Comparison of ENCODE assay signal across 17 cellular contexts in genomic region chr1:77044133-77044849, GRCh38.
DNase-seq lines count a peak whose midpoint lies in the region; ATAC-seq and TF ChIP-seq lines count a peak whose summit lies in the region.
"Had no signal": no experiment of that assay in that cellular context is flagged by ENCODE, and none has a peak within 500 bp of the region (broad histone marks: within the 10 kb centered on the region; RNA-seq: fewer than 3 reads in every experiment).

No MANE protein-coding gene starts in this region.

- TF ChIP-seq POLR2A in HCT116 (IDR thresholded peaks at IDR 0.05; ENCODE audit: borderline replicate concordance, extremely low read depth, insufficient read depth, insufficient read length) = no peak
- TF ChIP-seq POLR2A in suprapubic skin (IDR thresholded peaks at IDR 0.05) = no peak

- H3K4me3 ChIP-seq in HCT116 (replicated peaks in 1 of 2; ENCODE audit: low read depth in 1 of 2, low read length in 2 of 2) (no peak overlapping the region), suprapubic skin (no peak overlapping the region)
- H3K4me3 ChIP-seq: BLaER1, SK-N-MC, transverse colon had no signal

- BruUV-seq in HCT116 (replicated peaks; lab: Mats Ljungman, UMichigan) = no TSS peak

- DNase-seq in DMS53 (lab: John Stamatoyannopoulos, UW) = peak; percentile 24
- no peak for DNase-seq in DMS53 treated with DMSO at 0.1 percent for 48 hours (lab: John Stamatoyannopoulos, UW; ENCODE audit: unreplicated experiment)
- DNase-seq in HCT116 (ENCODE audit: low read depth, low spot score) = no peak
- peak; percentile 57 for DNase-seq in amniotic epithelial cell (ENCODE audit: low read depth)
- DNase-seq in kidney glomerular epithelial cell (lab: John Stamatoyannopoulos, UW) = peak; percentile 10
- no peak for DNase-seq in stimulated activated naive CD4-positive, alpha-beta T cell treated with Interleukin-2 at 50 U/mL for 16 hours (lab: John Stamatoyannopoulos, UW)
- DNase-seq in suprapubic skin (ENCODE audit: low spot score in 2 of 2) = no peak
- DNase-seq: activated CD4-positive, alpha-beta T cell treated with anti-CD3 and anti-CD28 coated beads, Interleukin-2, amount 50 U/mL, for 1 hour; activated T-cell treated with anti-CD3 and anti-CD28 coated beads, Interleukin-2, amount 50 U/mL, for 4 hours; foreskin melanocyte; H9; NCI-H526 treated with DMSO at 0.1 percent for 48 hours; transverse colon had no signal

- no peak for TF ChIP-seq EP300 in suprapubic skin (IDR thresholded peaks at IDR 0.05)

- H3K79me2 ChIP-seq in HCT116 (ENCODE audit: insufficient read depth, low read length) = no peaks in the 10 kb centered on the region

- H3K27me3 ChIP-seq in HCT116 (ENCODE audit: insufficient read depth, low read length) = no peaks in the 10 kb centered on the region
- peaks cover 2% of the 10 kb centered on the region for H3K27me3 ChIP-seq in suprapubic skin
- H3K27me3 ChIP-seq: BLaER1, transverse colon had no signal

- no peaks in the 10 kb centered on the region for H3K9me3 ChIP-seq in HCT116 (ENCODE audit: control insufficient read depth in 1 of 2, insufficient read depth in 1 of 2, low read depth in 1 of 2, low read length in 2 of 2)
- H3K9me3 ChIP-seq in suprapubic skin = no peaks in the 10 kb centered on the region
- H3K9me3 ChIP-seq: BLaER1, transverse colon had no signal

- TF ChIP-seq CTCF in HCT116 (IDR thresholded peaks at IDR 0.05 in 2 of 3, conservative IDR thresholded peaks at IDR 0.05 in 1 of 3; ENCODE audit: borderline replicate concordance in 1 of 3, insufficient read depth in 1 of 3, low read depth in 2 of 3, low read length in 2 of 3) (no peak), suprapubic skin (IDR thresholded peaks at IDR 0.05) (no peak)

- intact Hi-C loops in HCT116 (cut with micrococcal nuclease) = no loop called here

- POLR2A ChIA-PET in HCT116 (lab: Charles Lee) = no interaction called here

- no peaks in the 10 kb centered on the region for H4K20me1 ChIP-seq in HCT116 (ENCODE audit: insufficient read depth)
- H4K20me1 ChIP-seq: BLaER1 had no signal

- H3K9ac ChIP-seq in HCT116 (ENCODE audit: low read length) = no peak overlapping the region
- H3K9ac ChIP-seq: BLaER1 had no signal

- H2AFZ ChIP-seq in HCT116 (ENCODE audit: low read depth, low read length, poor library complexity, severe bottlenecking) = no peak overlapping the region

- TF ChIP-seq RAD21 in HCT116 (IDR thresholded peaks at IDR 0.05; ENCODE audit: low read depth) = no peak

- no peak overlapping the region for H3K4me2 ChIP-seq in HCT116 (ENCODE audit: low read length)
- H3K4me2 ChIP-seq: BLaER1 had no signal

- CTCF ChIA-PET in HCT116 (lab: Charles Lee) = no interaction called here

- peaks cover 0 to 23% of the 10 kb centered on the region in 2 experiments; a peak in 2 of 4 replicates for H3K4me1 ChIP-seq in HCT116 (ENCODE audit: control insufficient read depth in 1 of 2, insufficient read depth in 2 of 2, low read length in 2 of 2)
- no peaks in the 10 kb centered on the region for H3K4me1 ChIP-seq in suprapubic skin
- H3K4me1 ChIP-seq: transverse colon had no signal

- ATAC-seq in HCT116 = peak; percentile 47; the same call in 1 of the 2 replicates
- no peak for ATAC-seq in GM21576 (IDR thresholded peaks at IDR 0.05; ENCODE audit: unreplicated experiment)
- ATAC-seq: activated T-cell treated with anti-CD3 and anti-CD28 coated beads, Interleukin-2, amount 50 U/mL, for 4 hours had no signal

- 92% methylated on average over 20 of the region's 20 CpGs for WGBS in suprapubic skin

- no peaks in the 10 kb centered on the region for H3K36me3 ChIP-seq in HCT116 (ENCODE audit: control insufficient read depth in 1 of 2, insufficient read depth in 2 of 2, low read length in 2 of 2)
- no peaks in the 10 kb centered on the region for H3K36me3 ChIP-seq in suprapubic skin
- H3K36me3 ChIP-seq: BLaER1, transverse colon had no signal

- no peaks in the 10 kb centered on the region for H3K9me2 ChIP-seq in HCT116 (ENCODE audit: insufficient read depth)

- RAD21 ChIA-PET in HCT116 (lab: Charles Lee; ENCODE audit: low non-redundant PET in 1 of 2, low total read pairs in 2 of 2, uncharacterized antibody in 2 of 2, unreplicated experiment in 2 of 2) = no interaction called here

- H3K27ac ChIP-seq in HCT116 (ENCODE audit: low read depth, low read length) (no peak overlapping the region), suprapubic skin (no peak overlapping the region)
- H3K27ac ChIP-seq: 22Rv1, BLaER1, SK-N-MC, transverse colon had no signal

TF ChIP-seq in HCT116, 20 proteins besides CTCF, POLR2A, EP300 and RAD21:
- no peak for TF ChIP-seq CBX3 (IDR thresholded peaks at IDR 0.05; ENCODE audit: low read depth)
- peak; percentile 40 for TF ChIP-seq FOSL1 (IDR thresholded peaks at IDR 0.05; ENCODE audit: low read depth)
- no peak for TF ChIP-seq ELF1 (IDR thresholded peaks at IDR 0.05; ENCODE audit: borderline replicate concordance, low read depth)
- peak; percentile 39 for TF ChIP-seq JUND (IDR thresholded peaks at IDR 0.05)
- TF ChIP-seq ZNF274 (IDR thresholded peaks at IDR 0.05; ENCODE audit: low read depth, low read length) = no peak

Comparison
In these comparisons a context has a peak if more than half of its experiments do, and no peak if none do; other contexts are left out.
1. DNase-seq: peak in DMS53 (single experiment), amniotic epithelial cell (single experiment) and kidney glomerular epithelial cell (single experiment); none in DMS53 treated with DMSO at 0.1 percent for 48 hours (single experiment), HCT116 (single experiment), stimulated activated naive CD4-positive, alpha-beta T cell treated with Interleukin-2 at 50 U/mL for 16 hours (single experiment) and suprapubic skin (0 of 2).